ENCODE assay signal across 13 cellular contexts in genomic region chr2:110657721-110658305, GRCh38.
DNase-seq lines count a peak whose midpoint lies in the region; ATAC-seq and TF ChIP-seq lines count a peak whose summit lies in the region.
"Had no signal": no experiment of that assay in that cellular context is flagged by ENCODE, and none has a peak within 500 bp of the region (broad histone marks: within the 10 kb centered on the region; RNA-seq: fewer than 3 reads in every experiment).

No MANE protein-coding gene starts in this region.

- H3K9me3 ChIP-seq in endocrine pancreas (ENCODE audit: control insufficient read depth, low read length) (no peaks in the 10 kb centered on the region), parathyroid adenoma (ENCODE audit: control insufficient read depth, low read length) (no peaks in the 10 kb centered on the region)

- H3K4me3 ChIP-seq in endocrine pancreas (ENCODE audit: control insufficient read depth, insufficient read depth, low read length) (peak overlapping the region; percentile 92), parathyroid adenoma (ENCODE audit: low read depth, low read length) (peak overlapping the region; percentile 43)

- ATAC-seq in HG03520 (IDR thresholded peaks at IDR 0.05; ENCODE audit: unreplicated experiment): peak; percentile 48
- ATAC-seq: esophagus mucosa; stimulated activated naive B cell treated with anti-CD40 and anti-IgM and Interleukin-4, amounts not matched to agents 10 μg/mL and 1 μg/mL and 100 μg/mL, for 72 hours; WTC11 had no signal

- no peak for TF ChIP-seq CTCF in parathyroid adenoma (IDR thresholded peaks at IDR 0.05)

- H3K27ac ChIP-seq in parathyroid adenoma: peak overlapping the region; percentile 57

- no peaks in the 10 kb centered on the region for H3K4me1 ChIP-seq in endocrine pancreas (ENCODE audit: control insufficient read depth, insufficient read depth, low read length)
- H3K4me1 ChIP-seq in parathyroid adenoma: peaks cover 19% of the 10 kb centered on the region

- peak overlapping the region; percentile 65 for H2AFZ ChIP-seq in parathyroid adenoma

- H3K36me3 ChIP-seq in endocrine pancreas (ENCODE audit: control insufficient read depth, insufficient read depth, low read length) (no peaks in the 10 kb centered on the region), parathyroid adenoma (ENCODE audit: control insufficient read depth, insufficient read depth, low read length) (no peaks in the 10 kb centered on the region)

- H3K9ac ChIP-seq in endocrine pancreas (ENCODE audit: control insufficient read depth, insufficient read depth, low read length): no peak overlapping the region
- H3K9ac ChIP-seq in parathyroid adenoma: no peak overlapping the region

- H3K27me3 ChIP-seq in endocrine pancreas (ENCODE audit: control insufficient read depth, insufficient read depth, low read length): no peaks in the 10 kb centered on the region
- H3K27me3 ChIP-seq in parathyroid adenoma (ENCODE audit: control insufficient read depth, insufficient read depth, low read length): no peaks in the 10 kb centered on the region

- peak overlapping the region; percentile 64 for H3K4me2 ChIP-seq in parathyroid adenoma (ENCODE audit: low read length)

- no peaks in the 10 kb centered on the region for H3K79me2 ChIP-seq in parathyroid adenoma

- DNase-seq in NCI-H82 (lab: John Stamatoyannopoulos, UW) (peak; percentile 34), NCI-H82 treated with DMSO at 0.1 percent for 48 hours (lab: John Stamatoyannopoulos, UW; ENCODE audit: unreplicated experiment) (no peak), putamen (ENCODE audit: low spot score) (no peak), DMS53 (lab: John Stamatoyannopoulos, UW) (no peak)
- DNase-seq in effector CD8-positive, alpha-beta T cell (lab: John Stamatoyannopoulos, UW): no peak
- DNase-seq: anterior cingulate cortex; stimulated activated CD4-positive, alpha-beta T cell treated with anti-CD3 and anti-CD28 coated beads, Interleukin-1b, Interleukin-23, amount 100 ng/mL, for 48 hours; stimulated activated naive B cell treated with anti-CD40 and anti-IgM and Interleukin-4, amounts not matched to agents 10 μg/mL and 1 μg/mL and 100 μg/mL, for 72 hours had no signal
